Comparison of ENCODE assay signal across 8 cellular contexts in genomic region chr11:66466225-66467033, GRCh38. TPM values are rescaled to one million over a fixed set of nuclear protein-coding genes. Genes with fewer than 3 reads are reported as not detected.
DNase-seq lines count a peak whose midpoint lies in the region; TF ChIP-seq lines count a peak whose summit lies in the region.

TSS of gene PELI3 (plus strand) at chr11:66466905. CDS start at chr11:66468129, 1,224 bp downstream.

- no peaks in the 10 kb centered on the region for H4K20me1 ChIP-seq in DOHH2 (ENCODE audit: control insufficient read depth, insufficient read depth, low read depth, low read length)

- peak within 1 kb of the TSS; percentile 88 for H3K4me2 ChIP-seq in DOHH2 (ENCODE audit: low read length)

- no peak for TF ChIP-seq CTCF in DOHH2 (IDR thresholded peaks at IDR 0.05; ENCODE audit: low read depth, low read length, poor library complexity, severe bottlenecking)
- no peak for TF ChIP-seq CTCF in neutrophil (IDR thresholded peaks at IDR 0.05)

- DNase-seq in H4 (ENCODE audit: low spot score) (peak; percentile 69), LoVo (ENCODE audit: low spot score) (peak; percentile 94), SHP77 treated with DMSO at 0.1 percent for 48 hours (lab: John Stamatoyannopoulos, UW) (peak; percentile 64), germinal center (ENCODE audit: low spot score) (peak; percentile 98)
- peak; percentile 92 for DNase-seq in activated naive CD4-positive, alpha-beta T cell treated with Interleukin-2 at 50 U/mL for 16 hours

- peaks cover 9% of the 10 kb centered on the region for H3K27me3 ChIP-seq in DOHH2 (ENCODE audit: control insufficient read depth, low read length)
- peaks cover 46% of the 10 kb centered on the region for H3K27me3 ChIP-seq in neutrophil
- H3K27me3 ChIP-seq in subcutaneous abdominal adipose tissue (ENCODE audit: control insufficient read depth in 5 of 5, insufficient read depth in 4 of 5, low read length in 5 of 5) = no peaks in the 10 kb centered on the region

- H3K27ac ChIP-seq in DOHH2 (ENCODE audit: low read depth, low read length) (no peak within 1 kb of the TSS), neutrophil (peak within 1 kb of the TSS; percentile 14), subcutaneous abdominal adipose tissue (ENCODE audit: low read depth, low read length) (peak within 1 kb of the TSS; percentile 46)

- H3K4me1 ChIP-seq in DOHH2 (ENCODE audit: control insufficient read depth, low read length) (peaks cover 32% of the 10 kb centered on the region), neutrophil (ENCODE audit: control insufficient read depth in 1 of 2, insufficient read depth in 1 of 2, low read depth in 1 of 2, low read length in 1 of 2) (peaks cover 12 to 20% of the 10 kb centered on the region in 2 experiments), subcutaneous abdominal adipose tissue (ENCODE audit: control insufficient read depth in 5 of 5, insufficient read depth in 5 of 5, low read length in 5 of 5) (peaks cover 2 to 25% (median 19%) of the 10 kb centered on the region in 5 donors)

- H3K9ac ChIP-seq in subcutaneous abdominal adipose tissue (ENCODE audit: low read length in 5 of 5) = peak within 1 kb of the TSS in 4 of 5 donors; percentile 68 to 82 (median 70)

- no peaks in the 10 kb centered on the region for H3K79me2 ChIP-seq in DOHH2 (ENCODE audit: control insufficient read depth, low read length)

- peaks cover 7% of the 10 kb centered on the region for H3F3A ChIP-seq in DOHH2 (ENCODE audit: control insufficient read depth, insufficient read depth)

- H3K36me3 ChIP-seq in DOHH2 (ENCODE audit: control insufficient read depth, low read length) (no peaks in the 10 kb centered on the region), neutrophil (no peaks in the 10 kb centered on the region), subcutaneous abdominal adipose tissue (ENCODE audit: control insufficient read depth in 5 of 5, insufficient read depth in 5 of 5, low read length in 5 of 5) (peaks cover 0 to 11% (median 6%) of the 10 kb centered on the region in 5 donors)

- H3K9me2 ChIP-seq in DOHH2 (replicated peaks; ENCODE audit: control insufficient read depth, low read length) = no peaks in the 10 kb centered on the region

- H3K9me3 ChIP-seq in DOHH2 (ENCODE audit: control insufficient read depth, insufficient read depth, low read length) (peaks cover 4% of the 10 kb centered on the region; the same call in 1 of the 2 replicates), neutrophil (no peaks in the 10 kb centered on the region), subcutaneous abdominal adipose tissue (ENCODE audit: control insufficient read depth in 5 of 5, low read length in 5 of 5) (peaks cover 0 to 6% (median 0%) of the 10 kb centered on the region in 5 donors)

- peak within 1 kb of the TSS; percentile 75 for H3K4me3 ChIP-seq in DOHH2 (ENCODE audit: low read length)
- H3K4me3 ChIP-seq in neutrophil (ENCODE audit: low read depth in 1 of 2, low read length in 1 of 2) = peak within 1 kb of the TSS; percentile 62 to 69
- peak within 1 kb of the TSS; percentile 54 to 81 (median 78) for H3K4me3 ChIP-seq in subcutaneous abdominal adipose tissue (ENCODE audit: low read depth in 1 of 5, low read length in 5 of 5)

RNA-seq across cellular contexts. Expression of gene PELI3, which starts in this region (rescaled TPM):
- 5.6 and 7.5 TPM in 2 replicates for total RNA-seq in H4 (2014; rRNA removed; shearing (Covaris generic))
